In the genomic region with DNA sequence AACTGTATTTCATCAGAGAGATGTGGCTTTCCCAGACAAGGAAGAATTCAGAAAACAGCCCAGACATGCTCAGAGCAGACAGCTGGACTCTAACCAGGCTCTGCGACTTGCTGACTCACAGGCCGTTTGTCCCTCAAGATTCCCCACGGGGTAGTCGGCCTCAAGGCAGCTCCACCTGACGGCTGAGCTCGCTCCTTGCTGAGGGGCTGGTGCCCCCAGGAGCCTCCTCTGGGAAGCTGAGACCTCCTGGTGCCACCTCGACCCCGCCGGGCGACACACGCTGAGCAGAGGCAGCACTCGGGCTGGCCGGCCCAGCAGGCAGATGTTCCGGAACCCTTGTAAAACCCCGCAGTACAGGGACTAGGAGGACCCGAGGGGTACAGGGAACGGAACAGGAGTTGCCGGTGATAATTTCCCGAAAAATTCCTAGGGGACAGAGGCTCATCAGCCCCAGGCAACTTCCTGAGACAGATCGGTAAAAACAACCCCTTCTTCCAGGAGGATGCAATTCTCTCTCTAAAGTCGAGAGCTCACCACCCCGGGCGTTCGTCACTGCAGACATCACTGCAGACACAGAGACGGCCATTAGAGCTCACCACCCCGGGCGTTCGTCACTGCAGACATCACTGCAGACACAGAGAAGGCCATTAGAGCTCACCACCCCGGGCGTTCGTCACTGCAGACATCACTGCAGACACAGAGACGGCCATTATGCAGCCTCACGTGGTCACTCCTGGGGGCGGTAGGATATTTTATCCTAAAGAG, we compare ENCODE assay signal across 1 cellular context.
TF ChIP-seq lines count a peak whose summit lies in the region.

No MANE protein-coding gene starts in this region.

TF ChIP-seq in H1, 55 proteins besides CTCF, POLR2A, EP300 and RAD21 (continued from another document):
- no peak for TF ChIP-seq EGR1 (IDR thresholded peaks at IDR 0.05; ENCODE audit: borderline replicate concordance, low read depth, low read length)
- TF ChIP-seq RFX5 (IDR thresholded peaks at IDR 0.05; ENCODE audit: borderline replicate concordance, low read depth, low read length), result no peak
- no peak for TF ChIP-seq SAP30 (IDR thresholded peaks at IDR 0.05; ENCODE audit: insufficient read depth, insufficient replicate concordance, low read length)
- no peak for TF ChIP-seq HDAC6 (IDR thresholded peaks at IDR 0.05; ENCODE audit: low read depth, low read length)
- TF ChIP-seq TAF7 (optimal IDR thresholded peaks at IDR 0.05; ENCODE audit: borderline replicate concordance, low read depth, low read length), result no peak
- TF ChIP-seq GTF2F1 (IDR thresholded peaks at IDR 0.05; ENCODE audit: borderline replicate concordance, low read depth, low read length), result no peak
- TF ChIP-seq MAFK (IDR thresholded peaks at IDR 0.05; ENCODE audit: low read depth, low read length), result no peak
- TF ChIP-seq BCL11A (IDR thresholded peaks at IDR 0.05; ENCODE audit: low read depth in 2 of 2, low read length in 2 of 2), result no peak
